9 cellular contexts compared by ENCODE assay signal in the genomic region with DNA sequence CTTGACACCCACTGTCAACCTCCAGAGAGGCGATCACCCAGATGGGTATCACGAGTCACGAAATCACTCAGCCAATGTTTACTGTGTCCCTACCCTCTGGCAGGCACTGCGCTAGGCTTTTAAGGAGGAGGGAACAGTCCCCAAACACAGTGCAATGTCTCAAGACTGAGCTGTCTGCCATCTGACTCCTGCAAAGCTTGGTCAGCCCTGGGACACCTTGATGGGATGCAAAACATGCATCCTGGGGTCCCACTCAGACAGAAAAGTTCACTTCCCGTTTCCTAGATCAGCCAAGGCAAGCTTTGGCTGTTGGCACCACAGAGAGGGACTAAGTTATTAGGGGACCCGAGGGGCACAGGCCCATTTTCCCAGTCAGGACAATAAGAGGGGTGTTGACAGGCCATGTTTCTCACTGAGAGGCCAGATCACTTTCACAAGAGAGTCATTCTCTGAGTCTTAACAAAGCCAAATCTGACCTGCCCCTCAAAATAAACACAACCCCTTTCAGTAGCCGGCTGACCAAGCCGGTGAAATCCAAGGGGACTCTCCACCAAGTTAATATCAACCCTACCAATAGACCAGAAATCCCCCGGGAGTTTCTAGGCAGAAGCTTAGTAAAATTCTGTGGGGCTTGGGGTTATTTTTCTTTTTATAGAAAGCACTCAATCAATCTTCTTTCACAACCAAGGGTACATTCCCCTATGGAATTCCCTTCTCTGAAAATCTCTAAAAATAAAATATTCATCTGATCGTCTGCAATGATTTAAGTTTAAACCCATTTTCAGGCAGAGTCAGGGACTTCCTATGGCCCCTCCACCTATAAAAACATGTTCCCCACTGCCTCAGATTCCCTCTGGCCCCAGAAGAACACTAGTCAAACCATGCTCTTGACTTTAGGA. TPM values are rescaled to one million over a fixed set of nuclear protein-coding genes. Genes with fewer than 3 reads are reported as not detected.
DNase-seq lines count a peak whose midpoint lies in the region; ATAC-seq and TF ChIP-seq lines count a peak whose summit lies in the region.
"Had no signal": no experiment of that assay in that cellular context is flagged by ENCODE, and none has a peak within 500 bp of the region (broad histone marks: within the 10 kb centered on the region; RNA-seq: fewer than 3 reads in every experiment).

No MANE protein-coding gene starts in this region.

- WGBS in heart left ventricle, 4 donors, result 53 to 73% (median 66%) methylated on average over 9 to 10 of the region's 10 CpGs
- WGBS in thyroid gland, 2 donors, result 41 to 47% methylated on average over 9 to 10 of the region's 10 CpGs

- H3K4me3 ChIP-seq in heart left ventricle (peak overlapping the region in 5 of 12 donors; percentile 1 to 94 (median 10)), ascending aorta (peak overlapping the region in 1 of 2 donors; percentile 11), thyroid gland (replicated peaks in 1 of 3) (no peak overlapping the region)

- TF ChIP-seq POLR2A in heart left ventricle (IDR thresholded peaks at IDR 0.05) (no peak), thyroid gland (IDR thresholded peaks at IDR 0.05) (peak in 1 of 2 donors; percentile 25)

- H3K9me3 ChIP-seq in heart left ventricle (no peaks in the 10 kb centered on the region), ascending aorta (no peaks in the 10 kb centered on the region), thyroid gland (no peaks in the 10 kb centered on the region)
- H3K9me3 ChIP-seq: Caco-2 had no signal

- H3K27ac ChIP-seq in heart left ventricle (peak overlapping the region in 11 of 12 donors; percentile 4 to 94 (median 35)), ascending aorta (peak overlapping the region; percentile 16 to 87), thyroid gland (peak overlapping the region; percentile 92 to 94 (median 93))

- ATAC-seq in heart left ventricle (no peak), left ventricle myocardium superior (no peak), HG02981 (IDR thresholded peaks at IDR 0.05; ENCODE audit: unreplicated experiment) (peak; percentile 22)

- H3K27me3 ChIP-seq in heart left ventricle, result no peaks in the 10 kb centered on the region
- H3K27me3 ChIP-seq in ascending aorta, result no peaks in the 10 kb centered on the region
- H3K27me3 ChIP-seq in thyroid gland, result no peaks in the 10 kb centered on the region

- intact Hi-C loops in heart left ventricle (cut with DNase I) (loop anchor here in 8 of 10 donors (5.0 to 10.0 kb wide), 8 partner anchors 43 to 225 kb away; no protein-coding TSS in a partner anchor), left ventricle myocardium superior (cut with micrococcal nuclease) (no loop called here), ascending aorta (cut with DNase I) (loop anchor here (5.0 kb wide), 2 partner anchors 43 to 63 kb away; no protein-coding TSS in a partner anchor), thyroid gland (cut with DNase I) (no loop called here)

- H3K4me1 ChIP-seq in heart left ventricle, result peaks cover 2 to 87% (median 48%) of the 10 kb centered on the region in 12 donors
- peaks cover 0 to 36% of the 10 kb centered on the region in 2 donors for H3K4me1 ChIP-seq in ascending aorta
- H3K4me1 ChIP-seq in thyroid gland, result peaks cover 50 to 71% of the 10 kb centered on the region in 2 donors
- H3K4me1 ChIP-seq: Caco-2 had no signal

- DNase-seq in heart left ventricle, result no peak
- DNase-seq in left ventricle myocardium superior, result no peak
- no peak for DNase-seq in ascending aorta (ENCODE audit: low spot score in 2 of 2)
- DNase-seq in thyroid gland, result peak; percentile 52 to 58
- no peak for DNase-seq in NCI-H82 treated with DMSO at 0.1 percent for 48 hours (lab: John Stamatoyannopoulos, UW; ENCODE audit: unreplicated experiment)
- DNase-seq in NCI-H1048 (lab: John Stamatoyannopoulos, UW), result no peak
- no peak for DNase-seq in hypothalamus (lab: John Stamatoyannopoulos, UW)
- DNase-seq: Caco-2 had no signal

- no peak for TF ChIP-seq CTCF in heart left ventricle (IDR thresholded peaks at IDR 0.05)
- TF ChIP-seq CTCF in ascending aorta (IDR thresholded peaks at IDR 0.05), result no peak
- TF ChIP-seq CTCF in thyroid gland (IDR thresholded peaks at IDR 0.05), result no peak

- H3K36me3 ChIP-seq in heart left ventricle (peaks cover 0 to 6% (median 0%) of the 10 kb centered on the region in 9 donors), ascending aorta (no peaks in the 10 kb centered on the region), thyroid gland (no peaks in the 10 kb centered on the region)

RNA-seq across cellular contexts. Expression of a gene that starts 3.5 kb away (rescaled TPM):
- total RNA-seq in heart left ventricle, result 10 to 100 TPM; 17.1 to 40.8 (median 26.4) TPM
- 10 to 100 TPM; 18.1 to 27.8 TPM for polyA plus RNA-seq in heart left ventricle
- total RNA-seq in left ventricle myocardium superior, result 25.0 TPM
- 72.6 TPM for total RNA-seq in ascending aorta
- total RNA-seq in thyroid gland, result 100 to 1,000 TPM; 110 to 239 (median 153) TPM

Comparison
In these comparisons a context has a peak if more than half of its experiments do, and no peak if none do; other contexts are left out.
1. intact Hi-C loops: an anchor here in heart left ventricle (5.0 to 10.0 kb wide) and ascending aorta (5.0 kb wide); none called in left ventricle myocardium superior and thyroid gland.
2. DNase-seq: peak in thyroid gland (2 of 2); none in heart left ventricle (0 of 5), left ventricle myocardium superior (single experiment), ascending aorta (0 of 2), NCI-H82 treated with DMSO at 0.1 percent for 48 hours (single experiment), NCI-H1048 (single experiment) and hypothalamus (0 of 51).
3. H3K27ac ChIP-seq: peak in every context shown above with its lines; median percentile 93 in thyroid gland; 52 in ascending aorta; 35 in heart left ventricle.